Comparison of ENCODE assay signal across 21 cellular contexts in genomic region chr2:7794916-7795315, GRCh38.
"Had no signal": no experiment of that assay in that cellular context is flagged by ENCODE, and none has a peak within 500 bp of the region (broad histone marks: within the 10 kb centered on the region; RNA-seq: fewer than 3 reads in every experiment).

No MANE protein-coding gene starts in this region.

- ATAC-seq: activated CD8-positive, alpha-beta T cell treated with anti-CD3 and anti-CD28 coated beads for 36 hours; activated T-cell treated with anti-CD3 and anti-CD28 coated beads, Interleukin-2, amount 50 U/mL, for 4 hours; effector memory CD8-positive, alpha-beta T cell; naive thymus-derived CD8-positive, alpha-beta T cell; right cardiac atrium had no signal

- H3K4me1 ChIP-seq: foreskin keratinocyte, left ventricle myocardium inferior, vagina had no signal

- DNase-seq: activated B cell treated with CpG ODN at 0.5 μM for 24 hours; activated CD4-positive, alpha-beta T cell treated with anti-CD3 and anti-CD28 coated beads for 48 hours; activated CD8-positive, alpha-beta T cell treated with anti-CD3 and anti-CD28 coated beads for 36 hours; activated effector memory CD4-positive, alpha-beta T cell treated with Interleukin-2 at 50 U/mL for 16 hours; activated T-cell treated with anti-CD3 and anti-CD28 coated beads, Interleukin-2, amount 50 U/mL, for 4 hours; amygdala; brain microvascular endothelial cell; cerebellar nuclear complex; effector memory CD8-positive, alpha-beta T cell; left ventricle myocardium inferior; naive thymus-derived CD8-positive, alpha-beta T cell; right cardiac atrium; stimulated activated CD4-positive, alpha-beta T cell treated with anti-CD3 and anti-CD28 coated beads, Interleukin-15, amount 100 ng/mL, for 24 hours; stimulated activated CD4-positive, alpha-beta T cell treated with anti-CD3 and anti-CD28 coated beads, Interleukin-4, amount 100 ng/mL, for 1 hour; stimulated activated naive B cell treated with anti-CD40 and anti-IgM and Interleukin-4, amounts not matched to agents 10 μg/mL and 1 μg/mL and 100 μg/mL, for 72 hours; substantia nigra; transverse colon had no signal

- H3K27me3 ChIP-seq: brain microvascular endothelial cell, foreskin keratinocyte, transverse colon, vagina had no signal

- H3K36me3 ChIP-seq: brain microvascular endothelial cell, left ventricle myocardium inferior, transverse colon, vagina had no signal

- H3K9me3 ChIP-seq: left ventricle myocardium inferior, transverse colon, vagina had no signal

- H3K4me3 ChIP-seq: left ventricle myocardium inferior, skin epidermis, transverse colon, vagina had no signal

- H3K27ac ChIP-seq: brain microvascular endothelial cell, left ventricle myocardium inferior, skin epidermis, vagina had no signal

- FAIRE-seq: TTC549 had no signal
